Comparison of ENCODE assay signal across 25 cellular contexts in the genomic region with DNA sequence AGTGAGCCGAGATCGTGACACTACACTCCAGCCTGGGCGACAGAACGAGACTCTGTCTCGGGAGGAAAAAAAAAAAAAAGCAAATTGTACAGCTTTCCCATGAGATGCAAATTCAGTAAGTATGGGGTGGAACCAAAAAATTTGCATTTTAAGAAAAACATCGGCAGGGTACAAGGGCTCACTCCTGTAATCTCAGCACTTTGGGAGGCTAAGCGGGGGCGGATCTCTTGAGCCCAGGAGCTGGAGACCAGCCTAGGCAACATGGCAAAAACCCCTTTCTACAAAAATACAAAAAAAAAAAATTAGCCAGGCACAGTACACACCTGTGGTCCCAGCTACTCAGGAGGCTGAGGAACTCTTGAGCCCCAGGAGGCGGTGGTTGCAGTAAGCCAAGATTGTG.
"Had no signal": no experiment of that assay in that cellular context is flagged by ENCODE, and none has a peak within 500 bp of the region (broad histone marks: within the 10 kb centered on the region; RNA-seq: fewer than 3 reads in every experiment).

No MANE protein-coding gene starts in this region.

- H3K36me3 Mint-ChIP-seq: WTC11 had no signal

- H3K27ac Mint-ChIP-seq: activated naive CD4-positive, alpha-beta T cell treated with anti-CD3 and anti-CD28 coated beads, Interleukin-2, amount 10 ng/mL, durations not matched to agents 7 days and 5 days; activated T-helper 1 cell treated with anti-CD3 and anti-CD28 coated beads, Interleukin-12 subunit alpha, Interleukin-12 subunit beta, Interleukin-2, Interleukin-4 antibody, amounts not matched to agents 30 ng/mL and 10 ng/mL and 1 ng/mL, durations not matched to agents 14 hours and 24 hours and 36 hours; endodermal cell; progenitor cell of endocrine pancreas had no signal

- ATAC-seq: esophagus mucosa, sciatic nerve, WTC11 had no signal

- H3K4me1 Mint-ChIP-seq: endodermal cell had no signal

- H3K27me3 Mint-ChIP-seq: activated naive CD4-positive, alpha-beta T cell treated with anti-CD3 and anti-CD28 coated beads, Interleukin-2, amount 10 ng/mL, durations not matched to agents 7 days and 5 days; progenitor cell of endocrine pancreas had no signal

- H3K4me3 Mint-ChIP-seq: activated naive CD4-positive, alpha-beta T cell treated with anti-CD3 and anti-CD28 coated beads, Interleukin-2, amount 10 ng/mL, durations not matched to agents 7 days and 5 days; activated T-helper 1 cell treated with anti-CD3 and anti-CD28 coated beads, Interleukin-12 subunit alpha, Interleukin-12 subunit beta, Interleukin-2, Interleukin-4 antibody, amounts not matched to agents 30 ng/mL and 10 ng/mL and 1 ng/mL, durations not matched to agents 14 hours and 24 hours and 36 hours; endodermal cell; WTC11 had no signal

- H3K9me3 Mint-ChIP-seq: activated naive CD4-positive, alpha-beta T cell treated with anti-CD3 and anti-CD28 coated beads, Interleukin-2, amount 10 ng/mL, durations not matched to agents 7 days and 5 days; activated T-helper 1 cell treated with anti-CD3 and anti-CD28 coated beads, Interleukin-12 subunit alpha, Interleukin-12 subunit beta, Interleukin-2, Interleukin-4 antibody, amounts not matched to agents 30 ng/mL and 10 ng/mL and 1 ng/mL, durations not matched to agents 14 hours and 24 hours and 36 hours; WTC11 had no signal

- DNase-seq: activated CD4-positive, alpha-beta T cell treated with anti-CD3 and anti-CD28 coated beads, Interleukin-2, amount 50 U/mL, for 1 hour; activated gamma-delta T cell; activated naive CD4-positive, alpha-beta T cell treated with anti-CD3 and anti-CD28 coated beads, Interleukin-2, amount 10 ng/mL, durations not matched to agents 7 days and 5 days; activated T-cell treated with anti-CD3 and anti-CD28 coated beads, Interleukin-2, amount 50 U/mL, for 1 hour; amygdala; caudate nucleus; endodermal cell; foreskin fibroblast; heart left ventricle; hypothalamus; midbrain; ovary; retina; stimulated activated CD4-positive, alpha-beta T cell treated with anti-CD3 and anti-CD28 coated beads, Interleukin-12 subunit alpha, Interleukin-12 subunit beta, amount 100 ng/mL, for 4 hours; stimulated activated CD4-positive, alpha-beta T cell treated with anti-CD3 and anti-CD28 coated beads, Interleukin-4, amount 100 ng/mL, for 4 hours; stimulated activated CD8-positive, alpha-beta memory T cell treated with anti-CD3 and anti-CD28 coated beads, Interleukin-4, amount 100 ng/mL, for 48 hours; stimulated activated naive CD4-positive, alpha-beta T cell treated with Interleukin-2 at 50 U/mL for 16 hours; T-helper 2 cell; testis; transverse colon had no signal
